ENCODE assay signal across 1 cellular context in the genomic region with DNA sequence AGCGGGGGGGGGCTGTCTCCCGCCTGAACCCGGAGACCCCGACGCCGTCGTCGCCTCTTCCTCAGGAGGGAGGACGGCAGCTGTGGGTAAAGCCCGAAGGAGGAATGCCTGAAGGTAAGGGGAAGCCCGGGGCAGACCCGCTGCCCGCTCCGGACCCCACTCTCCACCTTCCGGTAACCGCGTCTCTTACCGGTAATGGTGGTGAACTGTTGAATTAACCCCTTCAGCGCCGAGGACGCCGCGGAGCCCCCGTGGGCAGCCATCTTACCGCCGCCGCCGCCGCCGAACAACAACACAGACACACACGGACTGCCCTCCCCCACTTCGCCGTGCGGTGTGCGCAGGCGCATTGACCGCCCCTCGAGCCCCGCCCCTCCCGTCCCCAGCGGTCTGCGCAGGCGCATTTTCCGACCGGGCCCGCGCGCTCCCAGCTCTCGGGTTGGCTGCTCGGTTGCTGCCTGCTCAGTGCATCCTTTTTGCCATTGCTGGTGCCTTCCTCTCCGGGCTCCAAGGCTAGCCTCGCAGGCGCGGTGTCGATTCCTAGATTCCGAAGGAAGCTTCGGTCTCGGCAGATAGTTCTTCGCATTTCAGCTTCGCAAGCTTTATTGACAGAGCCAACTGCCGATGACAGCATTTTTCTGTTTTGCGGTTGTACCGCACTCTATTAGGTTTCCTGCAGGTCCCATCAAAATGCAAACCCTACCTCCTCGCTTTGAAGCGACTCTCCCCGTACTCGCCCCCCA.
TF ChIP-seq lines count a peak whose summit lies in the region.

A gene with protein sequence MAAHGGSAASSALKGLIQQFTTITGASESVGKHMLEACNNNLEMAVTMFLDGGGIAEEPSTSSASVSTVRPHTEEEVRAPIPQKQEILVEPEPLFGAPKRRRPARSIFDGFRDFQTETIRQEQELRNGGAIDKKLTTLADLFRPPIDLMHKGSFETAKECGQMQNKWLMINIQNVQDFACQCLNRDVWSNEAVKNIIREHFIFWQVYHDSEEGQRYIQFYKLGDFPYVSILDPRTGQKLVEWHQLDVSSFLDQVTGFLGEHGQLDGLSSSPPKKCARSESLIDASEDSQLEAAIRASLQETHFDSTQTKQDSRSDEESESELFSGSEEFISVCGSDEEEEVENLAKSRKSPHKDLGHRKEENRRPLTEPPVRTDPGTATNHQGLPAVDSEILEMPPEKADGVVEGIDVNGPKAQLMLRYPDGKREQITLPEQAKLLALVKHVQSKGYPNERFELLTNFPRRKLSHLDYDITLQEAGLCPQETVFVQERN (minus strand): TSS at position 291 of the 743 bp plus-strand sequence. CDS start 28 bp downstream, at position 263.

TF ChIP-seq in HepG2, 621 proteins besides CTCF, POLR2A, EP300 and RAD21 (continued from another document):
- TF ChIP-seq, protein P1, sequence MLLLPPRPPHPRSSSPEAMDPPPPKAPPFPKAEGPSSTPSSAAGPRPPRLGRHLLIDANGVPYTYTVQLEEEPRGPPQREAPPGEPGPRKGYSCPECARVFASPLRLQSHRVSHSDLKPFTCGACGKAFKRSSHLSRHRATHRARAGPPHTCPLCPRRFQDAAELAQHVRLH (CRISPR knock-in tag; IDR thresholded peaks at IDR 0.05; ENCODE audit: borderline replicate concordance, low read depth), result no peak
- TF ChIP-seq EHMT2 (IDR thresholded peaks at IDR 0.05; ENCODE audit: borderline replicate concordance, low read depth, low read length) (no peak), BRD4 (CRISPR knock-in tag; IDR thresholded peaks at IDR 0.05) (0 out of 2 replicates have a peak, but pooled peaks have one; percentile 53), ZFAT (CRISPR knock-in tag; conservative IDR thresholded peaks at IDR 0.05) (no peak), BCL6 (CRISPR knock-in tag; IDR thresholded peaks at IDR 0.05) (peak; percentile 45; the same call in 1 of the 2 replicates), ARNT2 (CRISPR knock-in tag; IDR thresholded peaks at IDR 0.05; ENCODE audit: low read depth) (peak; percentile 33; the same call in 1 of the 2 replicates), ZBTB21 (CRISPR knock-in tag; IDR thresholded peaks at IDR 0.05) (no peak), GATA4 (IDR thresholded peaks at IDR 0.05; ENCODE audit: borderline replicate concordance, low read depth) (peak; percentile 63), ZNF766 (CRISPR knock-in tag; IDR thresholded peaks at IDR 0.05; ENCODE audit: borderline replicate concordance) (peak; percentile 60; the same call in 1 of the 2 replicates), SIN3A (IDR thresholded peaks at IDR 0.05; ENCODE audit: borderline replicate concordance, low read depth, low read length) (no peak; the same call in none of the 2 replicates), ZNF33B (CRISPR knock-in tag; IDR thresholded peaks at IDR 0.05) (no peak; the same call in 1 of the 2 replicates), ZNF326 (CRISPR knock-in tag; IDR thresholded peaks at IDR 0.05; ENCODE audit: borderline replicate concordance) (no peak), FLYWCH1 (CRISPR knock-in tag; IDR thresholded peaks at IDR 0.05) (no peak), CAMTA2 (CRISPR knock-in tag; IDR thresholded peaks at IDR 0.05; ENCODE audit: borderline replicate concordance) (0 out of 2 replicates have a peak, but pooled peaks have one; percentile 16)
- TF ChIP-seq, protein P2, sequence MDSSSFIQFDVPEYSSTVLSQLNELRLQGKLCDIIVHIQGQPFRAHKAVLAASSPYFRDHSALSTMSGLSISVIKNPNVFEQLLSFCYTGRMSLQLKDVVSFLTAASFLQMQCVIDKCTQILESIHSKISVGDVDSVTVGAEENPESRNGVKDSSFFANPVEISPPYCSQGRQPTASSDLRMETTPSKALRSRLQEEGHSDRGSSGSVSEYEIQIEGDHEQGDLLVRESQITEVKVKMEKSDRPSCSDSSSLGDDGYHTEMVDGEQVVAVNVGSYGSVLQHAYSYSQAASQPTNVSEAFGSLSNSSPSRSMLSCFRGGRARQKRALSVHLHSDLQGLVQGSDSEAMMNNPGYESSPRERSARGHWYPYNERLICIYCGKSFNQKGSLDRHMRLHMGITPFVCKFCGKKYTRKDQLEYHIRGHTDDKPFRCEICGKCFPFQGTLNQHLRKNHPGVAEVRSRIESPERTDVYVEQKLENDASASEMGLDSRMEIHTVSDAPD (CRISPR knock-in tag; IDR thresholded peaks at IDR 0.05), result no peak
- TF ChIP-seq, protein P3, sequence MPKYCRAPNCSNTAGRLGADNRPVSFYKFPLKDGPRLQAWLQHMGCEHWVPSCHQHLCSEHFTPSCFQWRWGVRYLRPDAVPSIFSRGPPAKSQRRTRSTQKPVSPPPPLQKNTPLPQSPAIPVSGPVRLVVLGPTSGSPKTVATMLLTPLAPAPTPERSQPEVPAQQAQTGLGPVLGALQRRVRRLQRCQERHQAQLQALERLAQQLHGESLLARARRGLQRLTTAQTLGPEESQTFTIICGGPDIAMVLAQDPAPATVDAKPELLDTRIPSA (CRISPR knock-in tag; IDR thresholded peaks at IDR 0.05; ENCODE audit: borderline replicate concordance), result no peak; the same call in 1 of the 2 replicates
- TF ChIP-seq, protein P4, sequence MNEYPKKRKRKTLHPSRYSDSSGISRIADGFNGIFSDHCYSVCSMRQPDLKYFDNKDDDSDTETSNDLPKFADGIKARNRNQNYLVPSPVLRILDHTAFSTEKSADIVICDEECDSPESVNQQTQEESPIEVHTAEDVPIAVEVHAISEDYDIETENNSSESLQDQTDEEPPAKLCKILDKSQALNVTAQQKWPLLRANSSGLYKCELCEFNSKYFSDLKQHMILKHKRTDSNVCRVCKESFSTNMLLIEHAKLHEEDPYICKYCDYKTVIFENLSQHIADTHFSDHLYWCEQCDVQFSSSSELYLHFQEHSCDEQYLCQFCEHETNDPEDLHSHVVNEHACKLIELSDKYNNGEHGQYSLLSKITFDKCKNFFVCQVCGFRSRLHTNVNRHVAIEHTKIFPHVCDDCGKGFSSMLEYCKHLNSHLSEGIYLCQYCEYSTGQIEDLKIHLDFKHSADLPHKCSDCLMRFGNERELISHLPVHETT (CRISPR knock-in tag; conservative IDR thresholded peaks at IDR 0.05), result peak; percentile 94
- TF ChIP-seq, protein P5, sequence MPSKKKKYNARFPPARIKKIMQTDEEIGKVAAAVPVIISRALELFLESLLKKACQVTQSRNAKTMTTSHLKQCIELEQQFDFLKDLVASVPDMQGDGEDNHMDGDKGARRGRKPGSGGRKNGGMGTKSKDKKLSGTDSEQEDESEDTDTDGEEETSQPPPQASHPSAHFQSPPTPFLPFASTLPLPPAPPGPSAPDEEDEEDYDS (CRISPR knock-in tag; IDR thresholded peaks at IDR 0.05), result peak; percentile 76
- TF ChIP-seq, protein P6, sequence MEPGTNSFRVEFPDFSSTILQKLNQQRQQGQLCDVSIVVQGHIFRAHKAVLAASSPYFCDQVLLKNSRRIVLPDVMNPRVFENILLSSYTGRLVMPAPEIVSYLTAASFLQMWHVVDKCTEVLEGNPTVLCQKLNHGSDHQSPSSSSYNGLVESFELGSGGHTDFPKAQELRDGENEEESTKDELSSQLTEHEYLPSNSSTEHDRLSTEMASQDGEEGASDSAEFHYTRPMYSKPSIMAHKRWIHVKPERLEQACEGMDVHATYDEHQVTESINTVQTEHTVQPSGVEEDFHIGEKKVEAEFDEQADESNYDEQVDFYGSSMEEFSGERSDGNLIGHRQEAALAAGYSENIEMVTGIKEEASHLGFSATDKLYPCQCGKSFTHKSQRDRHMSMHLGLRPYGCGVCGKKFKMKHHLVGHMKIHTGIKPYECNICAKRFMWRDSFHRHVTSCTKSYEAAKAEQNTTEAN (CRISPR knock-in tag; conservative IDR thresholded peaks at IDR 0.05), result peak; percentile 44; the same call in 1 of the 2 replicates
